ENCODE assay signal across 11 cellular contexts in genomic region chr1:15156807-15157380, GRCh38. TPM values are rescaled to one million over a fixed set of nuclear protein-coding genes. Genes with fewer than 3 reads are reported as not detected.
A peak's percentile ranks its signal among the peaks of the same experiment; 100 is the strongest.
DNase-seq lines count a peak whose midpoint lies in the region; ATAC-seq and TF ChIP-seq lines count a peak whose summit lies in the region.
"Had no signal": no experiment of that assay in that cellular context is flagged by ENCODE, and none has a peak within 500 bp of the region (broad histone marks: within the 10 kb centered on the region; RNA-seq: fewer than 3 reads in every experiment).

No MANE protein-coding gene starts in this region.

- H3K27ac Mint-ChIP-seq in T-helper 17 cell: peak overlapping the region; percentile 54

- H3K27ac ChIP-seq in left ventricle myocardium inferior (replicated peaks) (peak overlapping the region; percentile 86), right cardiac atrium (ENCODE audit: low read length) (no peak overlapping the region), muscle layer of colon (ENCODE audit: low read depth, low read length) (peak overlapping the region; percentile 95)

- H3K9ac ChIP-seq in muscle layer of colon (ENCODE audit: low read length): no peak overlapping the region

- H3K4me1 ChIP-seq in left ventricle myocardium inferior (peaks cover 74% of the 10 kb centered on the region), right cardiac atrium (ENCODE audit: control insufficient read depth, insufficient read depth, low read length) (no peaks in the 10 kb centered on the region), muscle layer of colon (ENCODE audit: insufficient read depth, low read length) (peaks cover 51% of the 10 kb centered on the region)

- no peaks in the 10 kb centered on the region for H3K27me3 ChIP-seq in left ventricle myocardium inferior (ENCODE audit: low read depth)
- H3K27me3 ChIP-seq in right cardiac atrium (ENCODE audit: control insufficient read depth, insufficient read depth): no peaks in the 10 kb centered on the region
- H3K27me3 ChIP-seq in muscle layer of colon (ENCODE audit: control insufficient read depth in 1 of 2, insufficient read depth in 2 of 2, low read length in 2 of 2): no peaks in the 10 kb centered on the region

- intact Hi-C loops in left ventricle myocardium inferior (cut with micrococcal nuclease): loop anchor here (10.0 kb wide), 1 partner anchor 118 kb away; no protein-coding TSS in a partner anchor
- intact Hi-C loops in right cardiac atrium (cut with DNase I): loop anchor here in 1 of 4 donors (10.0 kb wide), 1 partner anchor 148 kb away; no protein-coding TSS in a partner anchor

- ATAC-seq in right cardiac atrium (no peak), T-helper 17 cell (no peak), GM19463 (IDR thresholded peaks at IDR 0.05; ENCODE audit: unreplicated experiment) (no peak), GM21360 (IDR thresholded peaks at IDR 0.05; ENCODE audit: unreplicated experiment) (no peak)
- ATAC-seq: esophagus mucosa had no signal

- no peak for DNase-seq in left ventricle myocardium inferior
- DNase-seq in right cardiac atrium: no peak
- no peak for DNase-seq in T-helper 17 cell
- DNase-seq in GM19238 (ENCODE audit: insufficient read length, low spot score): no peak
- DNase-seq in NOMO-1 treated with DMSO at 0.1 percent for 48 hours (lab: John Stamatoyannopoulos, UW; ENCODE audit: unreplicated experiment): no peak
- DNase-seq: NCI-H146 had no signal

- H3K4me3 ChIP-seq in left ventricle myocardium inferior: peak overlapping the region; percentile 37
- H3K4me3 ChIP-seq in right cardiac atrium (ENCODE audit: low read length): no peak overlapping the region
- H3K4me3 ChIP-seq in muscle layer of colon (ENCODE audit: low read depth in 1 of 2, low read length in 2 of 2): peak overlapping the region in 1 of 2 donors; percentile 12
- H3K4me3 ChIP-seq: smooth muscle cell had no signal

- H3K4me1 Mint-ChIP-seq in T-helper 17 cell: peaks cover 22% of the 10 kb centered on the region

- WGBS in right cardiac atrium: 82% methylated on average over 9 of the region's 9 CpGs

- H3K27me3 Mint-ChIP-seq in T-helper 17 cell: peaks cover 41% of the 10 kb centered on the region

- H3K36me3 ChIP-seq in left ventricle myocardium inferior (no peaks in the 10 kb centered on the region), muscle layer of colon (ENCODE audit: insufficient read depth, low read length) (no peaks in the 10 kb centered on the region)

- peak overlapping the region; percentile 61 for H3K4me3 Mint-ChIP-seq in T-helper 17 cell

- peaks cover 3% of the 10 kb centered on the region for H3K36me3 Mint-ChIP-seq in T-helper 17 cell (ENCODE audit: low read depth)

- no peak for TF ChIP-seq CTCF in left ventricle myocardium inferior (IDR thresholded peaks at IDR 0.05; ENCODE audit: borderline replicate concordance)

- H3K9me3 ChIP-seq in left ventricle myocardium inferior (replicated peaks) (no peaks in the 10 kb centered on the region), right cardiac atrium (ENCODE audit: control insufficient read depth, low read length) (no peaks in the 10 kb centered on the region), T-helper 17 cell (ENCODE audit: control insufficient read depth, low read length, poor library complexity, severe bottlenecking) (no peaks in the 10 kb centered on the region), muscle layer of colon (ENCODE audit: low read length) (no peaks in the 10 kb centered on the region)

RNA-seq across cellular contexts. Expression of gene TMEM51, which starts 3.3 kb away (rescaled TPM):
- total RNA-seq in left ventricle myocardium inferior (4.1 TPM), right cardiac atrium (1 to 10 TPM; 3.7 to 5.4 (median 4.6) TPM), T-helper 17 cell (not detected)
- polyA plus RNA-seq in right cardiac atrium: 4.3 TPM
